In the genomic region with DNA sequence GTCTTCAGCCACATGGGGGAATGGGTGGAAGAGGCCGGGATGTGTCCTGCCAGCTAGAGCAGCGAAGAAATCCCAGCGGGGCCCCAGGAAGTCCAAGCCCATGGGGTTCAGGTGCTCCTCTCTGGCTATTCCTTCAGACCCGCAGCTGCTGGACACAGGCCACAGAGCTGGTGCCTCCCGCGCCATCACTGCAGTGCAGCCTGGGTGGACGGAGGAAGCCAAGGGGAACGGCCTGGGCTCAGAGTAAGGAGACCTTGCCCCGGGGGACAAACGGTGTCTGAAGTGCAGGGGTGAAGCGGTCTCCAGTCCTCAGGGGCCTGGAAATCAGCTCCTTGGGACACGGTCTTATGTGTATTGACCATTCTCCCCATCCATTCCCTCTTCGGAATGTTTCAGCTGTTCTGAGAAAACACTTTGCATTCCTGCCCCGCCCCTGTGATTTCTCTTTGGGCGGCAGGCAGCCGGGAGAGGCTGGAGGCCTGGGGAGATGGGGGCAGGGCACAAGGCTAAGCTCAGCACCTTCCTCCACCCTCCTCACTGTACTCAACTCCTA, we compare ENCODE assay signal across 10 cellular contexts. TPM values are rescaled to one million over a fixed set of nuclear protein-coding genes. Genes with fewer than 3 reads are reported as not detected.
DNase-seq lines count a peak whose midpoint lies in the region; ATAC-seq and TF ChIP-seq lines count a peak whose summit lies in the region.
"Had no signal": no experiment of that assay in that cellular context is flagged by ENCODE, and none has a peak within 500 bp of the region (broad histone marks: within the 10 kb centered on the region; RNA-seq: fewer than 3 reads in every experiment).

No MANE protein-coding gene starts in this region.

- in situ Hi-C loops in gastrocnemius medialis (cut with MboI; ENCODE audit: low sequenced_read_pairs in 4 of 4): loop anchor here in 1 of 4 donors (10.0 kb wide), 1 partner anchor 53 kb away; a partner anchor contains a TSS

- TF ChIP-seq POLR2A in body of pancreas (IDR thresholded peaks at IDR 0.05) (no peak), gastrocnemius medialis (IDR thresholded peaks at IDR 0.05) (no peak)

- ATAC-seq in body of pancreas: peak; percentile 28
- ATAC-seq in gastrocnemius medialis: peak in 1 of 2 donors; percentile 15
- ATAC-seq in SK-N-SH treated with all-trans-retinoic acid at 6 μM for 48 hours: no peak; the same call in 1 of the 3 replicates

- H3K27me3 Mint-ChIP-seq in CD14-positive monocyte (ENCODE audit: low read depth in 3 of 3): peaks cover 2 to 13% (median 4%) of the 10 kb centered on the region in 3 donors

- H3K27ac ChIP-seq in body of pancreas (peak overlapping the region in 3 of 4 donors; percentile 11 to 55 (median 40)), iPS-20b (ENCODE audit: low read length) (no peak overlapping the region), gastrocnemius medialis (peak overlapping the region; percentile 90 to 99 (median 97))

- no peak overlapping the region for H3K4me3 Mint-ChIP-seq in CD14-positive monocyte

- H3K4me3 ChIP-seq in body of pancreas: no peak overlapping the region
- no peak overlapping the region for H3K4me3 ChIP-seq in iPS-20b (ENCODE audit: low read length)
- peak overlapping the region in 3 of 4 donors; percentile 11 to 23 (median 19) for H3K4me3 ChIP-seq in gastrocnemius medialis

- peaks cover 29 to 39% of the 10 kb centered on the region in 2 donors for H3K36me3 Mint-ChIP-seq in CD14-positive monocyte

- no peak for TF ChIP-seq CTCF in body of pancreas (IDR thresholded peaks at IDR 0.05)
- no peak for TF ChIP-seq CTCF in gastrocnemius medialis (IDR thresholded peaks at IDR 0.05 in 4 of 5, conservative IDR thresholded peaks at IDR 0.05 in 1 of 5)
- TF ChIP-seq CTCF in CD14-positive monocyte (IDR thresholded peaks at IDR 0.05): no peak

- H3K9me3 ChIP-seq in ES-I3 (ENCODE audit: control insufficient read depth, insufficient read depth, low read length) (no peaks in the 10 kb centered on the region), body of pancreas (no peaks in the 10 kb centered on the region), iPS-20b (ENCODE audit: insufficient read depth, low read depth, low read length) (no peaks in the 10 kb centered on the region), gastrocnemius medialis (no peaks in the 10 kb centered on the region)

- H3K27me3 ChIP-seq in body of pancreas: no peaks in the 10 kb centered on the region
- H3K27me3 ChIP-seq in iPS-20b (ENCODE audit: insufficient read depth, low read length): no peaks in the 10 kb centered on the region
- no peaks in the 10 kb centered on the region for H3K27me3 ChIP-seq in gastrocnemius medialis

- H3K36me3 ChIP-seq in ES-I3 (ENCODE audit: insufficient read depth, low read length) (no peaks in the 10 kb centered on the region), body of pancreas (replicated peaks in 1 of 2; ENCODE audit: insufficient read depth in 1 of 2, low read depth in 2 of 2) (no peaks in the 10 kb centered on the region), iPS-20b (ENCODE audit: insufficient read depth, low read depth, low read length) (peaks cover 12% of the 10 kb centered on the region; the same call in 1 of the 2 replicates), gastrocnemius medialis (peaks cover 0 to 6% of the 10 kb centered on the region in 2 donors)

- H3K4me1 Mint-ChIP-seq in CD14-positive monocyte: peaks cover 49% of the 10 kb centered on the region

- H3K9ac ChIP-seq in ES-I3 (ENCODE audit: low read depth, low read length): peak overlapping the region; percentile 14; the same call in 1 of the 2 replicates
- peak overlapping the region; percentile 29; the same call in 1 of the 2 replicates for H3K9ac ChIP-seq in iPS-20b (ENCODE audit: low read depth, low read length)

- peaks cover 31% of the 10 kb centered on the region for H3K4me1 ChIP-seq in ES-I3 (ENCODE audit: insufficient read depth, low read length)
- peaks cover 62% of the 10 kb centered on the region for H3K4me1 ChIP-seq in body of pancreas
- peaks cover 18% of the 10 kb centered on the region for H3K4me1 ChIP-seq in iPS-20b (ENCODE audit: insufficient read depth, low read length)
- peaks cover 68 to 76% of the 10 kb centered on the region in 2 donors for H3K4me1 ChIP-seq in gastrocnemius medialis

- intact Hi-C loops in body of pancreas (cut with DNase I): no loop called here
- intact Hi-C loops in gastrocnemius medialis (cut with DNase I; ENCODE audit: low total_unique reads): loop anchor here (1.0 kb wide), 1 partner anchor 50 kb away; no protein-coding TSS in a partner anchor
- intact Hi-C loops in CD14-positive monocyte (cut with micrococcal nuclease): loop anchor here in 1 of 2 donors (5.0 kb wide), 1 partner anchor 35 kb away; no protein-coding TSS in a partner anchor

- peak overlapping the region in 3 of 7 donors; percentile 22 to 57 (median 35) for H3K27ac Mint-ChIP-seq in CD14-positive monocyte

- 29 to 31% methylated on average over 15 to 16 of the region's 16 CpGs for WGBS in body of pancreas, 2 donors

- DNase-seq in body of pancreas (peak; percentile 46 to 63 (median 50)), gastrocnemius medialis (peak in 1 of 2 donors; percentile 72), CD14-positive monocyte (ENCODE audit: low spot score) (no peak), DMS 273 (lab: John Stamatoyannopoulos, UW; ENCODE audit: unreplicated experiment) (no peak)
- DNase-seq in stimulated activated CD4-positive, alpha-beta T cell treated with anti-CD3 and anti-CD28 coated beads, Interleukin-12 subunit alpha, Interleukin-12 subunit beta, amount 100 ng/mL, for 4 hours: no peak
- DNase-seq: NCI-H2029 treated with DMSO at 0.1 percent for 48 hours had no signal

- H3K9me3 Mint-ChIP-seq in CD14-positive monocyte: no peaks in the 10 kb centered on the region

TF ChIP-seq in SK-N-SH treated with all-trans-retinoic acid at 6 μM for 48 hours, 23 proteins besides CTCF, POLR2A, EP300 and RAD21 (continues in another document):
- TF ChIP-seq, protein P1, sequence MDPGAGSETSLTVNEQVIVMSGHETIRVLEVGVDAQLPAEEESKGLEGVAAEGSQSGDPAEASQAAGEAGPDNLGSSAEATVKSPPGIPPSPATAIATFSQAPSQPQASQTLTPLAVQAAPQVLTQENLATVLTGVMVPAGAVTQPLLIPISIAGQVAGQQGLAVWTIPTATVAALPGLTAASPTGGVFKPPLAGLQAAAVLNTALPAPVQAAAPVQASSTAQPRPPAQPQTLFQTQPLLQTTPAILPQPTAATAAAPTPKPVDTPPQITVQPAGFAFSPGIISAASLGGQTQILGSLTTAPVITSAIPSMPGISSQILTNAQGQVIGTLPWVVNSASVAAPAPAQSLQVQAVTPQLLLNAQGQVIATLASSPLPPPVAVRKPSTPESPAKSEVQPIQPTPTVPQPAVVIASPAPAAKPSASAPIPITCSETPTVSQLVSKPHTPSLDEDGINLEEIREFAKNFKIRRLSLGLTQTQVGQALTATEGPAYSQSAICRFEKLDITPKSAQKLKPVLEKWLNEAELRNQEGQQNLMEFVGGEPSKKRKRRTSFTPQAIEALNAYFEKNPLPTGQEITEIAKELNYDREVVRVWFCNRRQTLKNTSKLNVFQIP (CRISPR knock-in tag; IDR thresholded peaks at IDR 0.05; ENCODE audit: borderline replicate concordance, low read depth): no peak
- TF ChIP-seq ZC3H10 (CRISPR knock-in tag; IDR thresholded peaks at IDR 0.05) (no peak), ISL1 (CRISPR knock-in tag; IDR thresholded peaks at IDR 0.05) (no peak), ZFP30 (CRISPR knock-in tag; IDR thresholded peaks at IDR 0.05) (no peak), SNAI2 (CRISPR knock-in tag; IDR thresholded peaks at IDR 0.05) (no peak), ESRRG (CRISPR knock-in tag; IDR thresholded peaks at IDR 0.05) (no peak), ZFP3 (CRISPR knock-in tag; IDR thresholded peaks at IDR 0.05) (no peak), ZNF565 (CRISPR knock-in tag; conservative IDR thresholded peaks at IDR 0.05; ENCODE audit: low read depth) (no peak), ZNF8 (CRISPR knock-in tag; IDR thresholded peaks at IDR 0.05) (no peak), GLIS3 (CRISPR knock-in tag; IDR thresholded peaks at IDR 0.05) (no peak), ARNTL (CRISPR knock-in tag; IDR thresholded peaks at IDR 0.05; ENCODE audit: borderline replicate concordance, low read depth) (no peak), ZNF70 (CRISPR knock-in tag; IDR thresholded peaks at IDR 0.05) (no peak)
- TF ChIP-seq, protein P2, sequence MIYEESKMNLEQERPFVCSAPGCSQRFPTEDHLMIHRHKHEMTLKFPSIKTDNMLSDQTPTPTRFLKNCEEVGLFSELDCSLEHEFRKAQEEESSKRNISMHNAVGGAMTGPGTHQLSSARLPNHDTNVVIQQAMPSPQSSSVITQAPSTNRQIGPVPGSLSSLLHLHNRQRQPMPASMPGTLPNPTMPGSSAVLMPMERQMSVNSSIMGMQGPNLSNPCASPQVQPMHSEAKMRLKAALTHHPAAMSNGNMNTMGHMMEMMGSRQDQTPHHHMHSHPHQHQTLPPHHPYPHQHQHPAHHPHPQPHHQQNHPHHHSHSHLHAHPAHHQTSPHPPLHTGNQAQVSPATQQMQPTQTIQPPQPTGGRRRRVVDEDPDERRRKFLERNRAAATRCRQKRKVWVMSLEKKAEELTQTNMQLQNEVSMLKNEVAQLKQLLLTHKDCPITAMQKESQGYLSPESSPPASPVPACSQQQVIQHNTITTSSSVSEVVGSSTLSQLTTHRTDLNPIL (CRISPR knock-in tag; IDR thresholded peaks at IDR 0.05; ENCODE audit: low read depth): no peak

RNA-seq across cellular contexts. Expression of a gene that starts 18.4 kb away (rescaled TPM):
- 10 to 100 TPM; 26.4 to 30.1 TPM for total RNA-seq in body of pancreas
- total RNA-seq in gastrocnemius medialis: 10 to 100 TPM; 10.2 to 24.7 (median 18.1) TPM
- polyA plus RNA-seq in CD14-positive monocyte: 1 to 10 TPM; 4.5 to 8.5 TPM

RNA-seq across cellular contexts. Expression of a gene that starts 18.7 kb away (rescaled TPM):
- total RNA-seq in body of pancreas: 10 to 100 TPM in 1 of 2 donors, 1 to 10 TPM in 1; 7.0 to 23.7 TPM
- total RNA-seq in gastrocnemius medialis: 10 to 100 TPM in 1 of 4 donors, 1 to 10 TPM in 3; 7.1 to 11.9 (median 9.5) TPM
- 1 to 10 TPM; 3.8 to 4.2 TPM for polyA plus RNA-seq in CD14-positive monocyte

RNA-seq across cellular contexts. Expression of a gene that starts 25.3 kb away (rescaled TPM):
- total RNA-seq in body of pancreas (not detected), gastrocnemius medialis (1 to 10 TPM in 1 of 4 donors, under 1 TPM in 1, not detected in 2; 1.00 to 1.4 TPM)
- not detected for polyA plus RNA-seq in CD14-positive monocyte
- total RNA-seq: epithelial cell of proximal tubule had no signal

RNA-seq across cellular contexts. Expression of a gene that starts 51.4 kb away (rescaled TPM):
- total RNA-seq in body of pancreas (10 to 100 TPM; 16.8 to 24.6 TPM), gastrocnemius medialis (100 to 1,000 TPM in 2 of 4 donors, 10 to 100 TPM in 2; 37.8 to 144 (median 103) TPM)
- 100 to 1,000 TPM; 842 to 938 TPM for polyA plus RNA-seq in CD14-positive monocyte

Comparison
In these comparisons a context has a peak if more than half of its experiments do, and no peak if none do; other contexts are left out.
1. DNase-seq: peak in body of pancreas (4 of 4); none in CD14-positive monocyte (single experiment), stimulated activated CD4-positive, alpha-beta T cell treated with anti-CD3 and anti-CD28 coated beads, Interleukin-12 subunit alpha, Interleukin-12 subunit beta, amount 100 ng/mL, for 4 hours (single experiment) and DMS 273 (single experiment).
2. H3K4me3 ChIP-seq: peak in gastrocnemius medialis (3 of 4); none in body of pancreas (0 of 2) and iPS-20b (single experiment).